In the genomic region with DNA sequence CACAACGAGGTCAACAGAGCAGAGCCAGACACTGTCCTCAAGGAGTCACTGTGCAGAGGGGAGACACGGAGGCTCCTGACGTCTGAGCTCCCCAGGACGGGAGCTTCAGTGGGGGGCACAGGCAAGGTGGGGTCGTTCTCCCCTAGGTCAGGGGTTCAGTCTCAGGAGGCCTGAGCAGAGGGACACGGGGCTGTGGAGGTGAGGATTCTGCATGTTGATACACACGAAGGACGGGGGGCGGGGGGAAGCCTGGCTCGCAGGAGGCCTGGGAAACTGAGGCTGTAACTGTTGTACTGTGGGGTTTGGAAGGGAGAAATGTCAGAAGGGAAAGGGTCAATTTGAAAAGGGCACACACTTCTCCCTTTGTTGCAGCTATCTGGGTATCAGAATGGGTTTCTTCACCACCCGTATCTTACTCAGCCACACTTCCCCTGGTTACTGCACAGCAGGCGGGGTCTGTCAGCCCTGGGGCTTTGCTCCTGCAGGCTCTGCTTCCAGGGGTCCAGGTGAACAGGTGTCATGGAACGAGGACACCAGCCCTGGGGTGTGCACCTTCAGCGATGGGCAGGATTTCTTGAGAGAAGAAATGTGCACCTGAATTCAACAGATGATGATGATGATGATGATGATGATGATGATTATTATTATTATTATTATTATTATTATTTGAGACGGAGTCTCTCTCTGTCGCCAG, we compare ENCODE assay signal across 20 cellular contexts. TPM values are rescaled to one million over a fixed set of nuclear protein-coding genes. Genes with fewer than 3 reads are reported as not detected.
"Had no signal": no experiment of that assay in that cellular context is flagged by ENCODE, and none has a peak within 500 bp of the region (broad histone marks: within the 10 kb centered on the region; RNA-seq: fewer than 3 reads in every experiment).

No MANE protein-coding gene starts in this region.

- H3K36me3 ChIP-seq: brain microvascular endothelial cell, gastrocnemius medialis, left lung, prostate gland, right atrium auricular region, upper lobe of right lung had no signal

- H3K9me3 ChIP-seq: gastrocnemius medialis, left lung, prostate gland, right atrium auricular region, upper lobe of right lung had no signal

- ATAC-seq: activated T-cell treated with anti-CD3 and anti-CD28 coated beads, Interleukin-2, amount 50 U/mL, for 4 hours; esophagus mucosa; gastrocnemius medialis; left lung; upper lobe of right lung had no signal

- H3K27ac ChIP-seq: brain microvascular endothelial cell, gastrocnemius medialis, left lung, prostate gland, right atrium auricular region, upper lobe of right lung had no signal

- H3K4me3 ChIP-seq: gastrocnemius medialis, left lung, prostate gland, right atrium auricular region, upper lobe of right lung had no signal

- DNase-seq: activated CD4-positive, CD25-positive, alpha-beta regulatory T cell treated with anti-CD3 and anti-CD28 coated beads, Interleukin-2, amount 50 U/mL, for 72 hours; activated naive CD4-positive, alpha-beta T cell treated with anti-CD3 and anti-CD28 coated beads for 36 hours; activated T-cell treated with anti-CD3 and anti-CD28 coated beads, Interleukin-2, amount 50 U/mL, for 4 hours; aorta; brain microvascular endothelial cell; cortex of kidney; effector CD8-positive, alpha-beta T cell; gastrocnemius medialis; kidney; left lung; upper lobe of right lung had no signal

- H3K27me3 ChIP-seq: brain microvascular endothelial cell, right atrium auricular region had no signal

- H3K4me1 ChIP-seq: gastrocnemius medialis, prostate gland, right atrium auricular region, upper lobe of right lung had no signal

- FAIRE-seq: kidney had no signal

RNA-seq across cellular contexts. Expression of gene SIGLEC8, which starts 0.8 kb away (rescaled TPM):
- total RNA-seq: activated naive CD4-positive, alpha-beta T cell treated with anti-CD3 and anti-CD28 coated beads for 36 hours; activated T-cell treated with anti-CD3 and anti-CD28 coated beads, Interleukin-2, amount 50 U/mL, for 4 hours; esophagus mucosa; lung microvascular endothelial cell; myocyte; neural crest cell had no signal

RNA-seq across cellular contexts. Expression of gene CEACAM18, which starts 19.3 kb away (rescaled TPM):
- total RNA-seq: activated naive CD4-positive, alpha-beta T cell treated with anti-CD3 and anti-CD28 coated beads for 36 hours; activated T-cell treated with anti-CD3 and anti-CD28 coated beads, Interleukin-2, amount 50 U/mL, for 4 hours; aorta; esophagus mucosa; gastrocnemius medialis; kidney; left lung; lung microvascular endothelial cell; myocyte; neural crest cell; omental fat pad; prostate gland; right atrium auricular region; skeletal muscle tissue; temporal lobe; upper lobe of right lung had no signal

RNA-seq across cellular contexts. Expression of gene SIGLEC10, which starts 41.6 kb away (rescaled TPM):
- total RNA-seq: activated naive CD4-positive, alpha-beta T cell treated with anti-CD3 and anti-CD28 coated beads for 36 hours; lung microvascular endothelial cell; myocyte; neural crest cell had no signal

RNA-seq across cellular contexts. Expression of gene SIGLEC12, which starts 42.6 kb away (rescaled TPM):
- total RNA-seq: activated naive CD4-positive, alpha-beta T cell treated with anti-CD3 and anti-CD28 coated beads for 36 hours; esophagus mucosa; gastrocnemius medialis; lung microvascular endothelial cell; myocyte; neural crest cell; right atrium auricular region; skeletal muscle tissue; temporal lobe had no signal
